Comparison of ENCODE assay signal across 8 cellular contexts in the genomic region with DNA sequence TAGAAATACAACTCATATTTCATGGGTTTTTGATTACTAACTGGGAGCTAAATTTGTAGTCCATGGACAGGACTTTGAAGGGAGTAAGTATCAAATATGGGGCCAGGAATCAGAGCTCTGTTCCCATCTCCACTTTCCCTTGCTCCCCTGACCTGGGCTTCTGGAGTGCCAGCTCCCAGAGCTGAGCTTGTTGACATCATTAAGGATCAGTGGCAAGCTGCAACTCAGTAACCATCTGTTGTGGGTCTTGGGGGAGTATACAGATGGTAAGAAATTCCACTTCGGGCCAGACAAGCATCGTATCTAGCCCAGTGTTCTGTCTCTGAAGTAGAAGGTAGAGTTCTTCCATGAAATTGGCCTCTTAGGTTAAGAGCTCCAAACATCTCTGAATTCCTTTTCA. TPM values are rescaled to one million over a fixed set of nuclear protein-coding genes. Genes with fewer than 3 reads are reported as not detected.
"Had no signal": no experiment of that assay in that cellular context is flagged by ENCODE, and none has a peak within 500 bp of the region (broad histone marks: within the 10 kb centered on the region; RNA-seq: fewer than 3 reads in every experiment).

No MANE protein-coding gene starts in this region.

RNA-seq across cellular contexts. Expression of gene CSH1, which starts 5.6 kb away (rescaled TPM):
- total RNA-seq: HT-29, LHCN-M2, MCF 10A, NCI-H460, OCI-LY7, PC-3, Right ventricle myocardium inferior, SJCRH30 had no signal

RNA-seq across cellular contexts. Expression of gene CSHL1, which starts 9.1 kb away (rescaled TPM):
- total RNA-seq: HT-29, LHCN-M2, MCF 10A, NCI-H460, OCI-LY7, PC-3, Right ventricle myocardium inferior, SJCRH30 had no signal

RNA-seq across cellular contexts. Expression of gene GH1, which starts 16.7 kb away (rescaled TPM):
- total RNA-seq: HT-29, LHCN-M2, MCF 10A, NCI-H460, PC-3, Right ventricle myocardium inferior, SJCRH30 had no signal

RNA-seq across cellular contexts. Expression of gene GH2, which starts 20.2 kb away (rescaled TPM):
- total RNA-seq: HT-29, LHCN-M2, MCF 10A, NCI-H460, OCI-LY7, PC-3, Right ventricle myocardium inferior, SJCRH30 had no signal

RNA-seq across cellular contexts. Expression of gene CSH2, which starts 28.5 kb away (rescaled TPM):
- total RNA-seq: HT-29, LHCN-M2, MCF 10A, NCI-H460, OCI-LY7, PC-3, Right ventricle myocardium inferior, SJCRH30 had no signal
